ENCODE assay signal across 31 cellular contexts in genomic region chr4:184252136-184253071, GRCh38. TPM values are rescaled to one million over a fixed set of nuclear protein-coding genes. Genes with fewer than 3 reads are reported as not detected.
A peak's percentile ranks its signal among the peaks of the same experiment; 100 is the strongest.
DNase-seq lines count a peak whose midpoint lies in the region; ATAC-seq and TF ChIP-seq lines count a peak whose summit lies in the region.
"Had no signal": no experiment of that assay in that cellular context is flagged by ENCODE, and none has a peak within 500 bp of the region (broad histone marks: within the 10 kb centered on the region; RNA-seq: fewer than 3 reads in every experiment).

No MANE protein-coding gene starts in this region.

- H3K4me1 Mint-ChIP-seq in activated CD4-positive, alpha-beta T cell treated with anti-CD3 and anti-CD28 coated beads for 36 hours = peaks cover 14% of the 10 kb centered on the region
- peaks cover 7% of the 10 kb centered on the region for H3K4me1 Mint-ChIP-seq in activated CD4-positive, alpha-beta T cell treated with anti-CD3 and anti-CD28 coated beads, Interleukin-2, amount 10 ng/mL, durations not matched to agents 7 days and 5 days
- H3K4me1 Mint-ChIP-seq in HFFc6 (ENCODE audit: low read depth) (no peaks in the 10 kb centered on the region), osteocyte (ENCODE audit: unreplicated experiment) (no peaks in the 10 kb centered on the region)
- H3K4me1 Mint-ChIP-seq in activated T-helper 17 cell treated with anti-CD3 and anti-CD28 coated beads, Interleukin-2, amount 50 U/mL, for 72 hours = peaks cover 13% of the 10 kb centered on the region

- no peak for TF ChIP-seq POLR2A in tibial nerve (IDR thresholded peaks at IDR 0.05)

- POLR2A ChIA-PET in activated CD4-positive, alpha-beta T cell treated with anti-CD3 and anti-CD28 coated beads for 36 hours (lab: Charles Lee) = no interaction called here
- POLR2A ChIA-PET in activated CD4-positive, alpha-beta T cell treated with anti-CD3 and anti-CD28 coated beads, Interleukin-2, amount 10 ng/mL, durations not matched to agents 7 days and 5 days (lab: Charles Lee) = no interaction called here
- POLR2A ChIA-PET in PC-9 (lab: Charles Lee; ENCODE audit: unreplicated experiment) = no interaction called here

- H3K9me3 ChIP-seq in PC-9 (ENCODE audit: insufficient read depth, low read depth) (no peaks in the 10 kb centered on the region), tibial nerve (no peaks in the 10 kb centered on the region)
- H3K9me3 ChIP-seq: adrenal gland, right atrium auricular region, thyroid gland had no signal

- DNase-seq in activated CD4-positive, alpha-beta T cell treated with anti-CD3 and anti-CD28 coated beads for 36 hours = peak; percentile 32
- DNase-seq in activated CD4-positive, alpha-beta T cell treated with anti-CD3 and anti-CD28 coated beads, Interleukin-2, amount 10 ng/mL, durations not matched to agents 7 days and 5 days = no peak
- DNase-seq in HFFc6 (no peak), osteocyte (ENCODE audit: extremely low spot score, unreplicated experiment) (peak; percentile 81), PC-9 (no peak), tibial nerve (ENCODE audit: low spot score in 2 of 2) (no peak)
- DNase-seq: activated CD4-positive, CD25-positive, alpha-beta regulatory T cell treated with anti-CD3 and anti-CD28 coated beads, Interleukin-2, amount 50 U/mL, for 72 hours; activated CD8-positive, alpha-beta memory T cell treated with anti-CD3 and anti-CD28 coated beads, Interleukin-2, amount 50 U/mL, for 4 hours; activated effector memory CD4-positive, alpha-beta T cell treated with Interleukin-2 at 50 U/mL for 16 hours; adrenal gland; CD4-positive, alpha-beta T cell; cerebellar nuclear complex; dorsolateral prefrontal cortex; EL; GOT3; NCI-H1048; NCI-H187; NCI-H2171 treated with DMSO at 0.1 percent for 48 hours; NCI-H510A treated with DMSO at 0.1 percent for 48 hours; stimulated activated CD4-positive, alpha-beta T cell treated with anti-CD3 and anti-CD28 coated beads, Interleukin-4, amount 100 ng/mL, for 4 hours; stimulated activated naive CD4-positive, alpha-beta T cell treated with Interleukin-2 at 50 U/mL for 16 hours; thyroid gland had no signal

- no peaks in the 10 kb centered on the region for H3K4me1 ChIP-seq in PC-9 (replicated peaks; ENCODE audit: insufficient read depth)
- H3K4me1 ChIP-seq in tibial nerve = peaks cover 0 to 5% (median 0%) of the 10 kb centered on the region in 4 donors
- H3K4me1 ChIP-seq: adrenal gland, right atrium auricular region, thyroid gland had no signal

- no peaks in the 10 kb centered on the region for H3F3A ChIP-seq in PC-9 (ENCODE audit: insufficient read depth, low read depth)

- H2AFZ ChIP-seq in PC-9 = no peak overlapping the region
- H2AFZ ChIP-seq: neural progenitor cell had no signal

- no peaks in the 10 kb centered on the region for H3K36me3 Mint-ChIP-seq in activated CD4-positive, alpha-beta T cell treated with anti-CD3 and anti-CD28 coated beads for 36 hours (ENCODE audit: low read depth)
- no peaks in the 10 kb centered on the region for H3K36me3 Mint-ChIP-seq in activated CD4-positive, alpha-beta T cell treated with anti-CD3 and anti-CD28 coated beads, Interleukin-2, amount 10 ng/mL, durations not matched to agents 7 days and 5 days (ENCODE audit: low read depth)
- 0 out of 2 replicates have a peak, but pooled peaks cover 5% of the 10 kb centered on the region for H3K36me3 Mint-ChIP-seq in HFFc6 (ENCODE audit: low read depth)
- no peaks in the 10 kb centered on the region for H3K36me3 Mint-ChIP-seq in activated T-helper 17 cell treated with anti-CD3 and anti-CD28 coated beads, Interleukin-2, amount 50 U/mL, for 72 hours (ENCODE audit: low read depth)
- no peaks in the 10 kb centered on the region for H3K36me3 Mint-ChIP-seq in osteocyte (ENCODE audit: unreplicated experiment)
- H3K36me3 Mint-ChIP-seq: brain, memory B cell, neural progenitor cell had no signal

- H3K9me2 ChIP-seq in PC-9 (ENCODE audit: insufficient read depth) = no peaks in the 10 kb centered on the region

- peak; percentile 55 for ATAC-seq in activated CD4-positive, alpha-beta T cell treated with anti-CD3 and anti-CD28 coated beads for 36 hours
- ATAC-seq in activated T-helper 17 cell treated with anti-CD3 and anti-CD28 coated beads, Interleukin-2, amount 50 U/mL, for 72 hours (replicated peaks) = peak; percentile 47
- no peak for ATAC-seq in HG02798 (IDR thresholded peaks at IDR 0.05; ENCODE audit: poor library complexity, unreplicated experiment)
- ATAC-seq: left lobe of liver had no signal

- peak overlapping the region; percentile 85 for H3K27ac Mint-ChIP-seq in activated CD4-positive, alpha-beta T cell treated with anti-CD3 and anti-CD28 coated beads for 36 hours
- H3K27ac Mint-ChIP-seq in activated CD4-positive, alpha-beta T cell treated with anti-CD3 and anti-CD28 coated beads, Interleukin-2, amount 10 ng/mL, durations not matched to agents 7 days and 5 days = no peak overlapping the region
- H3K27ac Mint-ChIP-seq in HFFc6 (no peak overlapping the region), osteocyte (ENCODE audit: unreplicated experiment) (no peak overlapping the region)
- peak overlapping the region; percentile 12 for H3K27ac Mint-ChIP-seq in activated T-helper 17 cell treated with anti-CD3 and anti-CD28 coated beads, Interleukin-2, amount 50 U/mL, for 72 hours
- H3K27ac Mint-ChIP-seq: brain; CD4-positive, alpha-beta T cell; memory B cell; neural progenitor cell had no signal

- TF ChIP-seq CTCF in HFFc6 (IDR thresholded peaks at IDR 0.05) (0 out of 2 replicates have a peak, but pooled peaks have one; percentile 25), osteocyte (IDR thresholded peaks at IDR 0.05) (no peak), PC-9 (conservative IDR thresholded peaks at IDR 0.05) (no peak), tibial nerve (IDR thresholded peaks at IDR 0.05) (no peak)

- WGBS in tibial nerve, 2 donors = 87 to 88% methylated on average over 21 of the region's 21 CpGs

- no peaks in the 10 kb centered on the region for H4K20me1 ChIP-seq in PC-9 (ENCODE audit: insufficient read depth)

- H3K27ac ChIP-seq in PC-9 (no peak overlapping the region), tibial nerve (no peak overlapping the region)
- H3K27ac ChIP-seq: adrenal gland, dorsolateral prefrontal cortex, neural progenitor cell, right atrium auricular region, thyroid gland had no signal

- CTCF ChIA-PET in activated CD4-positive, alpha-beta T cell treated with anti-CD3 and anti-CD28 coated beads for 36 hours (lab: Charles Lee) = interaction anchor here (0.6 to 5.4 kb wide), 17 partner anchors 9 to 451 kb away, joined by 3 to 41 read pairs (median 4); no protein-coding TSS in a partner anchor
- CTCF ChIA-PET in activated CD4-positive, alpha-beta T cell treated with anti-CD3 and anti-CD28 coated beads, Interleukin-2, amount 10 ng/mL, durations not matched to agents 7 days and 5 days (lab: Charles Lee) = interaction anchor here (0.6 to 5.6 kb wide), 6 partner anchors 10 to 585 kb away, joined by 3 to 60 read pairs (median 4); no protein-coding TSS in a partner anchor
- CTCF ChIA-PET in PC-9 (lab: Charles Lee) = no interaction called here

- H3K4me2 ChIP-seq in PC-9 = no peak overlapping the region
- H3K4me2 ChIP-seq: neural progenitor cell had no signal

- H3K27me3 ChIP-seq in PC-9 (ENCODE audit: insufficient read depth, low read depth) (no peaks in the 10 kb centered on the region), tibial nerve (no peaks in the 10 kb centered on the region)
- H3K27me3 ChIP-seq: adrenal gland, dorsolateral prefrontal cortex, neural progenitor cell, right atrium auricular region, thyroid gland had no signal

- H3K4me3 ChIP-seq in PC-9 (no peak overlapping the region), tibial nerve (no peak overlapping the region)
- H3K4me3 ChIP-seq: adrenal gland, dorsolateral prefrontal cortex, neural progenitor cell, right atrium auricular region, thyroid gland had no signal

- BruUV-seq in PC-9 (replicated peaks; lab: Mats Ljungman, UMichigan) = no TSS peak

- H3K79me2 ChIP-seq in PC-9 (ENCODE audit: low read depth) = no peaks in the 10 kb centered on the region

- TF ChIP-seq EP300 in tibial nerve (IDR thresholded peaks at IDR 0.05) = no peak

- no peak overlapping the region for H3K4me3 Mint-ChIP-seq in activated CD4-positive, alpha-beta T cell treated with anti-CD3 and anti-CD28 coated beads for 36 hours
- H3K4me3 Mint-ChIP-seq in activated CD4-positive, alpha-beta T cell treated with anti-CD3 and anti-CD28 coated beads, Interleukin-2, amount 10 ng/mL, durations not matched to agents 7 days and 5 days = no peak overlapping the region
- H3K4me3 Mint-ChIP-seq in HFFc6 (no peak overlapping the region), osteocyte (ENCODE audit: unreplicated experiment) (no peak overlapping the region)
- H3K4me3 Mint-ChIP-seq in activated T-helper 17 cell treated with anti-CD3 and anti-CD28 coated beads, Interleukin-2, amount 50 U/mL, for 72 hours = no peak overlapping the region
- H3K4me3 Mint-ChIP-seq: brain; CD4-positive, alpha-beta T cell; memory B cell; neural progenitor cell had no signal

- H3K9me3 Mint-ChIP-seq in activated CD4-positive, alpha-beta T cell treated with anti-CD3 and anti-CD28 coated beads for 36 hours (ENCODE audit: low read depth) = no peaks in the 10 kb centered on the region
- no peaks in the 10 kb centered on the region for H3K9me3 Mint-ChIP-seq in activated CD4-positive, alpha-beta T cell treated with anti-CD3 and anti-CD28 coated beads, Interleukin-2, amount 10 ng/mL, durations not matched to agents 7 days and 5 days
- H3K9me3 Mint-ChIP-seq in HFFc6 = peaks cover 7% of the 10 kb centered on the region
- H3K9me3 Mint-ChIP-seq in activated T-helper 17 cell treated with anti-CD3 and anti-CD28 coated beads, Interleukin-2, amount 50 U/mL, for 72 hours = no peaks in the 10 kb centered on the region
- no peaks in the 10 kb centered on the region for H3K9me3 Mint-ChIP-seq in osteocyte (ENCODE audit: unreplicated experiment)
- H3K9me3 Mint-ChIP-seq: CD4-positive, alpha-beta T cell had no signal

- intact Hi-C loops in activated CD4-positive, alpha-beta T cell treated with anti-CD3 and anti-CD28 coated beads for 36 hours (cut with DNase I, micrococcal nuclease) = no loop called here
- intact Hi-C loops in PC-9 (cut with micrococcal nuclease; ENCODE audit: unreplicated experiment) = loop anchor here (5.0 kb wide), 1 partner anchor 85 kb away; no protein-coding TSS in a partner anchor

- peaks cover 2% of the 10 kb centered on the region for H3K27me3 Mint-ChIP-seq in activated CD4-positive, alpha-beta T cell treated with anti-CD3 and anti-CD28 coated beads for 36 hours
- peaks cover 4% of the 10 kb centered on the region for H3K27me3 Mint-ChIP-seq in activated CD4-positive, alpha-beta T cell treated with anti-CD3 and anti-CD28 coated beads, Interleukin-2, amount 10 ng/mL, durations not matched to agents 7 days and 5 days
- peaks cover 10% of the 10 kb centered on the region for H3K27me3 Mint-ChIP-seq in HFFc6 (ENCODE audit: insufficient read depth)
- H3K27me3 Mint-ChIP-seq in activated T-helper 17 cell treated with anti-CD3 and anti-CD28 coated beads, Interleukin-2, amount 50 U/mL, for 72 hours = peaks cover 4% of the 10 kb centered on the region
- H3K27me3 Mint-ChIP-seq in osteocyte (ENCODE audit: unreplicated experiment) = peaks cover 7% of the 10 kb centered on the region
- H3K27me3 Mint-ChIP-seq: CD4-positive, alpha-beta T cell had no signal

- H3K36me3 ChIP-seq in PC-9 (ENCODE audit: low read depth) (no peaks in the 10 kb centered on the region), tibial nerve (no peaks in the 10 kb centered on the region)
- H3K36me3 ChIP-seq: adrenal gland, neural progenitor cell, right atrium auricular region, thyroid gland had no signal

RNA-seq across cellular contexts. Expression of gene ENPP6, which starts 34.7 kb away (rescaled TPM):
- total RNA-seq in activated CD4-positive, alpha-beta T cell treated with anti-CD3 and anti-CD28 coated beads for 36 hours = under 1 TPM in 1 of 2 experiments, not detected in 1; 0.05 TPM
- under 1 TPM; 0.47 to 0.75 TPM for total RNA-seq in activated CD4-positive, alpha-beta T cell treated with anti-CD3 and anti-CD28 coated beads, Interleukin-2, amount 10 ng/mL, durations not matched to agents 7 days and 5 days
- total RNA-seq in HFFc6 (2021; fragmentation: NEBNext Ultra II Directional; extraction: Animal tissue kit (Norgen Biotek cat#: 25700)) = not detected
- 1 to 10 TPM in 1 of 2 donors, under 1 TPM in 1; 0.82 to 2.2 TPM for total RNA-seq in activated T-helper 17 cell treated with anti-CD3 and anti-CD28 coated beads, Interleukin-2, amount 50 U/mL, for 72 hours
- total RNA-seq in osteocyte (not detected in 2 replicates), PC-9 (2021) (not detected in 2 replicates), tibial nerve (10 to 100 TPM; 12.6 to 42.6 (median 30.3) TPM)
- total RNA-seq: CD4-positive, alpha-beta T cell; endothelial cell of umbilical vein; LHCN-M2; right atrium auricular region had no signal

Comparison
In these comparisons a context has a peak if more than half of its experiments do, and no peak if none do; other contexts are left out.
1. DNase-seq: peak in activated CD4-positive, alpha-beta T cell treated with anti-CD3 and anti-CD28 coated beads for 36 hours (single experiment) and osteocyte (single experiment); none in activated CD4-positive, alpha-beta T cell treated with anti-CD3 and anti-CD28 coated beads, Interleukin-2, amount 10 ng/mL, durations not matched to agents 7 days and 5 days (single experiment), HFFc6 (single experiment), PC-9 (0 of 2) and tibial nerve (0 of 2).
2. H3K27ac Mint-ChIP-seq: peak in activated CD4-positive, alpha-beta T cell treated with anti-CD3 and anti-CD28 coated beads for 36 hours (single experiment) and activated T-helper 17 cell treated with anti-CD3 and anti-CD28 coated beads, Interleukin-2, amount 50 U/mL, for 72 hours (single experiment); none in activated CD4-positive, alpha-beta T cell treated with anti-CD3 and anti-CD28 coated beads, Interleukin-2, amount 10 ng/mL, durations not matched to agents 7 days and 5 days (single experiment), HFFc6 (single experiment) and osteocyte (single experiment).
3. RNA of gene ENPP6, which starts 34.7 kb away (total RNA-seq): 12.6 to 42.6 TPM in tibial nerve; 0.82 to 2.2 TPM in activated T-helper 17 cell treated with anti-CD3 and anti-CD28 coated beads, Interleukin-2, amount 50 U/mL, for 72 hours, 0.47 to 0.75 TPM in activated CD4-positive, alpha-beta T cell treated with anti-CD3 and anti-CD28 coated beads, Interleukin-2, amount 10 ng/mL, durations not matched to agents 7 days and 5 days, 0.05 TPM in activated CD4-positive, alpha-beta T cell treated with anti-CD3 and anti-CD28 coated beads for 36 hours, not detected in HFFc6, not detected in osteocyte and not detected in PC-9; every median in the first group is over 4 times any median in the second.